Comparison of ENCODE assay signal across 9 cellular contexts in genomic region chr12:80777587-80777986, GRCh38.
A peak's percentile ranks its signal among the peaks of the same experiment; 100 is the strongest.
DNase-seq lines count a peak whose midpoint lies in the region; ATAC-seq and TF ChIP-seq lines count a peak whose summit lies in the region.
"Had no signal": no experiment of that assay in that cellular context is flagged by ENCODE, and none has a peak within 500 bp of the region (broad histone marks: within the 10 kb centered on the region; RNA-seq: fewer than 3 reads in every experiment).

No MANE protein-coding gene starts in this region.

- POLR2A ChIA-PET in HEK293 (lab: Yijun Ruan, JAX), result no interaction called here

- no peaks in the 10 kb centered on the region for H3K36me3 ChIP-seq in HEK293 (ENCODE audit: control insufficient read depth in 2 of 2, insufficient read depth in 1 of 2, low read length in 2 of 2)
- no peaks in the 10 kb centered on the region for H3K36me3 ChIP-seq in transverse colon
- H3K36me3 ChIP-seq: spleen had no signal

- CTCF ChIA-PET in HEK293 (lab: Yijun Ruan, JAX), result interaction anchor here (0.7 to 1.6 kb wide), 3 partner anchors 15 to 1090 kb away, joined by 3 to 4 read pairs (median 3); no protein-coding TSS in a partner anchor

- intact Hi-C loops in transverse colon (cut with DNase I; ENCODE audit: low total_unique reads), result no loop called here

- TF ChIP-seq CTCF in HEK293 (tag by site-specific recombination; IDR thresholded peaks at IDR 0.05), result no peak
- TF ChIP-seq CTCF in transverse colon (IDR thresholded peaks at IDR 0.05), result no peak

- no peak for TF ChIP-seq EP300 in transverse colon (IDR thresholded peaks at IDR 0.05; ENCODE audit: low read depth)

- no peaks in the 10 kb centered on the region for H3K9me3 ChIP-seq in HEK293 (ENCODE audit: control insufficient read depth, insufficient read depth, low read depth, low read length)
- H3K9me3 ChIP-seq in transverse colon, result no peaks in the 10 kb centered on the region
- H3K9me3 ChIP-seq: spleen had no signal

- H3K4me3 ChIP-seq in HEK293 (ENCODE audit: low read depth, low read length) (no peak overlapping the region), transverse colon (no peak overlapping the region)
- H3K4me3 ChIP-seq: spleen had no signal

- TF ChIP-seq POLR2A in transverse colon (IDR thresholded peaks at IDR 0.05), result no peak

- no peaks in the 10 kb centered on the region; the same call in 1 of the 2 replicates for H3K4me1 ChIP-seq in HEK293 (ENCODE audit: control insufficient read depth, insufficient read depth, low read length)
- H3K4me1 ChIP-seq in transverse colon, result peaks cover 5 to 12% (median 8%) of the 10 kb centered on the region in 4 donors
- H3K4me1 ChIP-seq: spleen had no signal

- no peaks in the 10 kb centered on the region for H3K27me3 ChIP-seq in transverse colon
- H3K27me3 ChIP-seq: spleen had no signal

- DNase-seq in astrocyte of the hippocampus (ENCODE audit: low read depth, low spot score) (peak; percentile 35), left lobe of liver (ENCODE audit: low spot score) (no peak), transverse colon (no peak)
- no peak for DNase-seq in stimulated activated CD4-positive, alpha-beta T cell treated with anti-CD3 and anti-CD28 coated beads, Interleukin-12 subunit alpha, Interleukin-12 subunit beta, amount 100 ng/mL, for 4 hours
- DNase-seq in central memory CD4-positive, alpha-beta T cell, result no peak
- DNase-seq: H9, spleen had no signal

- H3K27ac ChIP-seq in HEK293 (ENCODE audit: extremely low read depth, low read depth, low read length), result peak overlapping the region; percentile 57; the same call in 1 of the 2 replicates
- peak overlapping the region in 3 of 4 donors; percentile 3 to 47 (median 15) for H3K27ac ChIP-seq in transverse colon

- ATAC-seq in left lobe of liver, result peak; percentile 67
- no peak for ATAC-seq in HG03045 (IDR thresholded peaks at IDR 0.05; ENCODE audit: unreplicated experiment)

- 80 to 82% methylated on average over 4 of the region's 4 CpGs for WGBS in transverse colon (ENCODE audit: low coverage in 1 of 2), 2 donors

- in situ Hi-C loops in transverse colon (cut with MboI; ENCODE audit: low pct_ligation_motif_present in 1 of 4, low pct_unique_long_range_greater_than_20kb in 1 of 4, low sequenced_read_pairs in 3 of 4), result no loop called here

TF ChIP-seq in HEK293, 187 proteins besides CTCF, POLR2A, EP300 and RAD21:
- TF ChIP-seq KLF16 (tag by site-specific recombination; IDR thresholded peaks at IDR 0.05), result no peak
- TF ChIP-seq SETDB1 (IDR thresholded peaks at IDR 0.05; ENCODE audit: insufficient read length, low read length), result peak; percentile 14
- no peak for TF ChIP-seq ZNF221 (tag by site-specific recombination; IDR thresholded peaks at IDR 0.05; ENCODE audit: borderline replicate concordance)
- TF ChIP-seq, protein P1, sequence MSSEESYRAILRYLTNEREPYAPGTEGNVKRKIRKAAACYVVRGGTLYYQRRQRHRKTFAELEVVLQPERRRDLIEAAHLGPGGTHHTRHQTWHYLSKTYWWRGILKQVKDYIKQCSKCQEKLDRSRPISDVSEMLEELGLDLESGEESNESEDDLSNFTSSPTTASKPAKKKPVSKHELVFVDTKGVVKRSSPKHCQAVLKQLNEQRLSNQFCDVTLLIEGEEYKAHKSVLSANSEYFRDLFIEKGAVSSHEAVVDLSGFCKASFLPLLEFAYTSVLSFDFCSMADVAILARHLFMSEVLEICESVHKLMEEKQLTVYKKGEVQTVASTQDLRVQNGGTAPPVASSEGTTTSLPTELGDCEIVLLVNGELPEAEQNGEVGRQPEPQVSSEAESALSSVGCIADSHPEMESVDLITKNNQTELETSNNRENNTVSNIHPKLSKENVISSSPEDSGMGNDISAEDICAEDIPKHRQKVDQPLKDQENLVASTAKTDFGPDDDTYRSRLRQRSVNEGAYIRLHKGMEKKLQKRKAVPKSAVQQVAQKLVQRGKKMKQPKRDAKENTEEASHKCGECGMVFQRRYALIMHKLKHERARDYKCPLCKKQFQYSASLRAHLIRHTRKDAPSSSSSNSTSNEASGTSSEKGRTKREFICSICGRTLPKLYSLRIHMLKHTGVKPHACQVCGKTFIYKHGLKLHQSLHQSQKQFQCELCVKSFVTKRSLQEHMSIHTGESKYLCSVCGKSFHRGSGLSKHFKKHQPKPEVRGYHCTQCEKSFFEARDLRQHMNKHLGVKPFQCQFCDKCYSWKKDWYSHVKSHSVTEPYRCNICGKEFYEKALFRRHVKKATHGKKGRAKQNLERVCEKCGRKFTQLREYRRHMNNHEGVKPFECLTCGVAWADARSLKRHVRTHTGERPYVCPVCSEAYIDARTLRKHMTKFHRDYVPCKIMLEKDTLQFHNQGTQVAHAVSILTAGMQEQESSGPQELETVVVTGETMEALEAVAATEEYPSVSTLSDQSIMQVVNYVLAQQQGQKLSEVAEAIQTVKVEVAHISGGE (tag by site-specific recombination; conservative IDR thresholded peaks at IDR 0.05; ENCODE audit: low read depth), result no peak
- no peak for TF ChIP-seq ZBTB20 (tag by site-specific recombination; IDR thresholded peaks at IDR 0.05)
